In genomic region chr1:244207042-244207934, GRCh38 we compare ENCODE assay signal across 21 cellular contexts.
A peak's percentile ranks its signal among the peaks of the same experiment; 100 is the strongest.
DNase-seq lines count a peak whose midpoint lies in the region.
"Had no signal": no experiment of that assay in that cellular context is flagged by ENCODE, and none has a peak within 500 bp of the region (broad histone marks: within the 10 kb centered on the region; RNA-seq: fewer than 3 reads in every experiment).

No MANE protein-coding gene starts in this region.

- H3K9me3 ChIP-seq in subcutaneous abdominal adipose tissue (ENCODE audit: control insufficient read depth in 5 of 5, low read length in 5 of 5) = no peaks in the 10 kb centered on the region
- H3K9me3 ChIP-seq: adrenal gland, esophagus squamous epithelium had no signal

- peaks cover 0 to 26% (median 5%) of the 10 kb centered on the region in 5 donors for H3K4me1 ChIP-seq in subcutaneous abdominal adipose tissue (ENCODE audit: control insufficient read depth in 5 of 5, insufficient read depth in 5 of 5, low read length in 5 of 5)
- H3K4me1 ChIP-seq: adrenal gland had no signal

- DNase-seq in amniotic epithelial cell (ENCODE audit: low read depth) (peak; percentile 21), fibroblast of gingiva (ENCODE audit: low read depth) (peak; percentile 45), islet precursor cell (peak; percentile 7), SKM-1 (lab: John Stamatoyannopoulos, UW; ENCODE audit: unreplicated experiment) (no peak), kidney glomerular epithelial cell (lab: John Stamatoyannopoulos, UW) (no peak), iPS-NIHi11 (ENCODE audit: low spot score) (no peak)
- DNase-seq: activated CD4-positive, alpha-beta T cell treated with anti-CD3 and anti-CD28 coated beads, Interleukin-2, amount 50 U/mL, for 48 hours; activated gamma-delta T cell treated with Interleukin-2 at 50 U/mL for 16 hours; adrenal gland; cerebellar nuclear complex; COR-L47; effector memory CD4-positive, alpha-beta T cell; esophagus squamous epithelium; NCI-H1105 treated with DMSO at 0.1 percent for 48 hours; NCI-H2081 treated with DMSO at 0.1 percent for 48 hours; NK-92 treated with Interleukin-12 subunit alpha and Interleukin-12 subunit beta, amount 100 ng/mL, for 24 hours; posterior cingulate gyrus; small intestine; stimulated activated CD4-positive, alpha-beta T cell treated with anti-CD3 and anti-CD28 coated beads, Interleukin-2, amount 100 ng/mL, for 48 hours had no signal

- no peaks in the 10 kb centered on the region for H3K36me3 ChIP-seq in subcutaneous abdominal adipose tissue (ENCODE audit: control insufficient read depth in 5 of 5, insufficient read depth in 5 of 5, low read length in 5 of 5)
- H3K36me3 ChIP-seq: adrenal gland, esophagus squamous epithelium had no signal

- H3K4me3 ChIP-seq in subcutaneous abdominal adipose tissue (ENCODE audit: low read depth in 1 of 5, low read length in 5 of 5) = no peak overlapping the region
- H3K4me3 ChIP-seq: adrenal gland, esophagus squamous epithelium, SK-N-MC had no signal

- H3K27ac ChIP-seq in subcutaneous abdominal adipose tissue (ENCODE audit: low read depth, low read length) = peak overlapping the region; percentile 64
- H3K27ac ChIP-seq: adrenal gland, esophagus squamous epithelium, SK-N-MC had no signal

- H3K27me3 ChIP-seq in subcutaneous abdominal adipose tissue (ENCODE audit: control insufficient read depth in 5 of 5, insufficient read depth in 4 of 5, low read length in 5 of 5) = no peaks in the 10 kb centered on the region
- H3K27me3 ChIP-seq: adrenal gland, esophagus squamous epithelium had no signal

- no peak overlapping the region for H3K9ac ChIP-seq in subcutaneous abdominal adipose tissue (ENCODE audit: low read length in 5 of 5)

Comparison
In these comparisons a context has a peak if more than half of its experiments do, and no peak if none do; other contexts are left out.
1. DNase-seq: peak in amniotic epithelial cell (single experiment), fibroblast of gingiva (single experiment) and islet precursor cell (single experiment); none in SKM-1 (single experiment), kidney glomerular epithelial cell (single experiment) and iPS-NIHi11 (single experiment).